8 cellular contexts compared by ENCODE assay signal in the genomic region with DNA sequence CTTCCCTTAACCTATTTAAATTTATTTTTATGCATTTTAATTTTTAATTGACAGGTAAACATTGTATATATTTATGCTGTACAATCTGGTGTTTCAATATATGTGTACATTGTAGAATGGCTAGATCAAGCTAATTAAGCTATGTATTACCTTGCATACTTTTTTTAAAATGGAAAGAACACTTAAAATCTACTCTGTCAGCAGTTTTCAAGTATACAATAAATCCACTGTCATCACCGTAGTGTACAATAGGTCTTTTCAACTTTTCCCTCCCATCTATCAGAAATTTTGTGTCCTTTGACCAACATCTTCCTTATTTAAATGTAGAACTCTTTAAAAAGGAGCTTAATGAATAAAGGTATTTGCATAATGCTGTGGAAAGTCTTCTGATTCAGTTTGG.
"Had no signal": no experiment of that assay in that cellular context is flagged by ENCODE, and none has a peak within 500 bp of the region (broad histone marks: within the 10 kb centered on the region; RNA-seq: fewer than 3 reads in every experiment).

No MANE protein-coding gene starts in this region.

- ATAC-seq: GM23338, HCT116 had no signal

- H3K9me3 Mint-ChIP-seq: GM23338, HFFc6, IgD-negative memory B cell had no signal

- H3K4me3 ChIP-seq: GM23338, HAP-1 had no signal

- H3K4me2 ChIP-seq: GM23338 had no signal

- H3K36me3 ChIP-seq: HAP-1 had no signal

- H3K27ac Mint-ChIP-seq: GM23338, HFFc6, IgD-negative memory B cell had no signal

- H3K27ac ChIP-seq: HL-60 had no signal

- H3K4me3 Mint-ChIP-seq: GM23338, HFFc6, IgD-negative memory B cell had no signal

- DNase-seq: H7, HFFc6, KG1 had no signal

- H2AFZ ChIP-seq: GM23338 had no signal

- H3K4me1 ChIP-seq: HAP-1 had no signal

- H3K9me3 ChIP-seq: HAP-1 had no signal
